Comparison of ENCODE assay signal across 8 cellular contexts in genomic region chr10:6202098-6202683, GRCh38.
DNase-seq lines count a peak whose midpoint lies in the region; ATAC-seq and TF ChIP-seq lines count a peak whose summit lies in the region.

No MANE protein-coding gene starts in this region.

- peak overlapping the region; percentile 74 for H3K9ac ChIP-seq in NT2/D1 (ENCODE audit: insufficient read length, low read depth)
- H3K9ac ChIP-seq in endocrine pancreas (ENCODE audit: control insufficient read depth, insufficient read depth, low read length) = peak overlapping the region; percentile 5

- H2AFZ ChIP-seq in neuron (ENCODE audit: low read depth, low read length) = peak overlapping the region; percentile 52

- H3K9me3 ChIP-seq in NT2/D1 (ENCODE audit: insufficient read depth, low read length) = no peaks in the 10 kb centered on the region
- H3K9me3 ChIP-seq in endocrine pancreas (ENCODE audit: control insufficient read depth, low read length) = no peaks in the 10 kb centered on the region
- no peaks in the 10 kb centered on the region for H3K9me3 ChIP-seq in neuron (ENCODE audit: low read length)

- H3K4me1 ChIP-seq in NT2/D1 (ENCODE audit: insufficient read depth, insufficient read length) (peaks cover 5% of the 10 kb centered on the region), endocrine pancreas (ENCODE audit: control insufficient read depth, insufficient read depth, low read length) (no peaks in the 10 kb centered on the region), neuron (ENCODE audit: insufficient read depth, low read length) (peaks cover 25% of the 10 kb centered on the region)

- no peak for TF ChIP-seq CTCF in GM20000 (IDR thresholded peaks at IDR 0.05; ENCODE audit: extremely low read depth, missing control alignments)

- peaks cover 36% of the 10 kb centered on the region for H3K27me3 ChIP-seq in NT2/D1 (ENCODE audit: insufficient read depth, insufficient read length)
- H3K27me3 ChIP-seq in endocrine pancreas (ENCODE audit: control insufficient read depth, insufficient read depth, low read length) = no peaks in the 10 kb centered on the region
- H3K27me3 ChIP-seq in neuron (ENCODE audit: insufficient read depth, low read length) = no peaks in the 10 kb centered on the region

- ATAC-seq in GM18873 (IDR thresholded peaks at IDR 0.05; ENCODE audit: low FRiP score, unreplicated experiment) (no peak), HG02571 (IDR thresholded peaks at IDR 0.05; ENCODE audit: unreplicated experiment) (no peak)

- H3K4me3 ChIP-seq in NT2/D1 (ENCODE audit: insufficient read length, low read depth) (peak overlapping the region; percentile 29), endocrine pancreas (ENCODE audit: control insufficient read depth, insufficient read depth, low read length) (no peak overlapping the region), neuron (ENCODE audit: low read length) (peak overlapping the region; percentile 42)

- H3K36me3 ChIP-seq in NT2/D1 (ENCODE audit: insufficient read depth, insufficient read length, low read length) (peaks cover 6% of the 10 kb centered on the region), endocrine pancreas (ENCODE audit: control insufficient read depth, insufficient read depth, low read length) (no peaks in the 10 kb centered on the region), neuron (ENCODE audit: insufficient read depth, low read length) (peaks cover 3% of the 10 kb centered on the region)

- peak; percentile 25 for DNase-seq in GM20000 (ENCODE audit: low spot score)
- no peak for DNase-seq in NT2/D1 (ENCODE audit: low read depth, low spot score)
- no peak for DNase-seq in NCI-H2081 (lab: John Stamatoyannopoulos, UW)
- DNase-seq in NK-92 (lab: John Stamatoyannopoulos, UW; ENCODE audit: unreplicated experiment) = no peak
